Comparison of ENCODE assay signal across 16 cellular contexts in the genomic region with DNA sequence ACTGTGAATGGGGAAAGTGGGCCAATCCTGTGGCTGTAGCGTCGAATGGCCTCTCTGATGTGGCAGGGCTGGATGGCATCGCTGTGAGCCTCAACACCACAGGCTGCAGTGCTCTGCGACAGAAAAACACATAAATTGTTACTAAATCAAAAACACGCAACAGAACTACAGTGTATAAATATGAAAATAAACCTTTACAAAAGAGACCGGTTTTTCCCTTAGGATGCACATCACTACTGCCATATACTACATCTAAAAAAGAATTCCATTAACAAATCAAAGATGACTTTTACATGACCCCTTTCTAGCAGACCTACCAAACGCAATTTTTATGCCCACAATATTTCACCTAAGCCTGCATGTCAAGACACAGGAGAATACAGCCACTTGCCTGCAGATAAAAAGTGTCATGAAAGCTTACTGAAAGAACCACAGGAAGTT.
A peak's percentile ranks its signal among the peaks of the same experiment; 100 is the strongest.
DNase-seq lines count a peak whose midpoint lies in the region; ATAC-seq and TF ChIP-seq lines count a peak whose summit lies in the region.
"Had no signal": no experiment of that assay in that cellular context is flagged by ENCODE, and none has a peak within 500 bp of the region (broad histone marks: within the 10 kb centered on the region; RNA-seq: fewer than 3 reads in every experiment).

No MANE protein-coding gene starts in this region.

- no peaks in the 10 kb centered on the region for H3K27me3 Mint-ChIP-seq in activated CD4-positive, alpha-beta memory T cell treated with anti-CD3 and anti-CD28 coated beads, Interleukin-2, amount 10 ng/mL, durations not matched to agents 7 days and 5 days
- H3K27me3 Mint-ChIP-seq in activated naive CD8-positive, alpha-beta T cell treated with anti-CD3 and anti-CD28 coated beads, Interleukin-2, amount 50 U/mL, for 24 hours = no peaks in the 10 kb centered on the region
- H3K27me3 Mint-ChIP-seq: naive B cell had no signal

- DNase-seq in Peyer's patch = no peak
- peak; percentile 50 for DNase-seq in activated CD4-positive, alpha-beta memory T cell treated with anti-CD3 and anti-CD28 coated beads, Interleukin-2, amount 10 ng/mL, durations not matched to agents 7 days and 5 days
- peak; percentile 42 for DNase-seq in activated naive CD8-positive, alpha-beta T cell treated with anti-CD3 and anti-CD28 coated beads, Interleukin-2, amount 50 U/mL, for 24 hours
- peak; percentile 7 to 11 for DNase-seq in stimulated activated CD8-positive, alpha-beta memory T cell treated with anti-CD3 and anti-CD28 coated beads, Interleukin-7, amount 100 ng/mL, for 4 hours (ENCODE audit: low read depth in 2 of 2)
- no peak for DNase-seq in NK-92 treated with Interleukin-12 subunit alpha and Interleukin-12 subunit beta, amount 100 ng/mL, for 24 hours (lab: John Stamatoyannopoulos, UW)
- DNase-seq in Kasumi-1 (lab: John Stamatoyannopoulos, UW) = no peak
- DNase-seq: Calu3, head of caudate nucleus, IMR-90, left cardiac atrium, naive B cell, NCI-H187, NCI-H774, thyroid gland had no signal

- H3K27ac Mint-ChIP-seq in activated CD4-positive, alpha-beta memory T cell treated with anti-CD3 and anti-CD28 coated beads, Interleukin-2, amount 10 ng/mL, durations not matched to agents 7 days and 5 days = peak overlapping the region; percentile 90
- peak overlapping the region; percentile 91 for H3K27ac Mint-ChIP-seq in activated naive CD8-positive, alpha-beta T cell treated with anti-CD3 and anti-CD28 coated beads, Interleukin-2, amount 50 U/mL, for 24 hours

- H3K27ac ChIP-seq in Peyer's patch = peak overlapping the region; percentile 27 to 57 (median 42)
- H3K27ac ChIP-seq: SK-N-MC, thyroid gland had no signal

- TF ChIP-seq CTCF in Peyer's patch (IDR thresholded peaks at IDR 0.05) = no peak

- CTCF ChIA-PET in activated CD4-positive, alpha-beta memory T cell treated with anti-CD3 and anti-CD28 coated beads, Interleukin-2, amount 10 ng/mL, durations not matched to agents 7 days and 5 days (lab: Charles Lee) = interaction anchor here (1.7 kb wide), 2 partner anchors 223 to 277 kb away, joined by 3 to 4 read pairs; no protein-coding TSS in a partner anchor

- no peaks in the 10 kb centered on the region for H3K9me3 ChIP-seq in Peyer's patch
- H3K9me3 ChIP-seq: thyroid gland had no signal

- H3K27me3 ChIP-seq in Peyer's patch = no peaks in the 10 kb centered on the region
- H3K27me3 ChIP-seq: thyroid gland had no signal

- H3K4me3 Mint-ChIP-seq in activated CD4-positive, alpha-beta memory T cell treated with anti-CD3 and anti-CD28 coated beads, Interleukin-2, amount 10 ng/mL, durations not matched to agents 7 days and 5 days = peak overlapping the region; percentile 84
- peak overlapping the region; percentile 82 for H3K4me3 Mint-ChIP-seq in activated naive CD8-positive, alpha-beta T cell treated with anti-CD3 and anti-CD28 coated beads, Interleukin-2, amount 50 U/mL, for 24 hours

- TF ChIP-seq POLR2A in Peyer's patch (IDR thresholded peaks at IDR 0.05) = no peak

- H3K9me3 Mint-ChIP-seq in activated CD4-positive, alpha-beta memory T cell treated with anti-CD3 and anti-CD28 coated beads, Interleukin-2, amount 10 ng/mL, durations not matched to agents 7 days and 5 days = no peaks in the 10 kb centered on the region
- H3K9me3 Mint-ChIP-seq in activated naive CD8-positive, alpha-beta T cell treated with anti-CD3 and anti-CD28 coated beads, Interleukin-2, amount 50 U/mL, for 24 hours = peaks cover 4% of the 10 kb centered on the region

- H3K4me3 ChIP-seq in Peyer's patch = no peak overlapping the region
- H3K4me3 ChIP-seq: SK-N-MC, thyroid gland had no signal

- peaks cover 8% of the 10 kb centered on the region for H3K36me3 Mint-ChIP-seq in activated CD4-positive, alpha-beta memory T cell treated with anti-CD3 and anti-CD28 coated beads, Interleukin-2, amount 10 ng/mL, durations not matched to agents 7 days and 5 days (ENCODE audit: low read depth)
- peaks cover 3% of the 10 kb centered on the region for H3K36me3 Mint-ChIP-seq in activated naive CD8-positive, alpha-beta T cell treated with anti-CD3 and anti-CD28 coated beads, Interleukin-2, amount 50 U/mL, for 24 hours (ENCODE audit: low read depth)

- H3K36me3 ChIP-seq in Peyer's patch = no peaks in the 10 kb centered on the region
- H3K36me3 ChIP-seq: thyroid gland had no signal

- H3K4me1 Mint-ChIP-seq in activated CD4-positive, alpha-beta memory T cell treated with anti-CD3 and anti-CD28 coated beads, Interleukin-2, amount 10 ng/mL, durations not matched to agents 7 days and 5 days = peaks cover 42% of the 10 kb centered on the region
- H3K4me1 Mint-ChIP-seq in activated naive CD8-positive, alpha-beta T cell treated with anti-CD3 and anti-CD28 coated beads, Interleukin-2, amount 50 U/mL, for 24 hours = peaks cover 53% of the 10 kb centered on the region

- peak; percentile 58 for ATAC-seq in activated naive CD8-positive, alpha-beta T cell treated with anti-CD3 and anti-CD28 coated beads, Interleukin-2, amount 50 U/mL, for 24 hours
- ATAC-seq in HG02840 (IDR thresholded peaks at IDR 0.05; ENCODE audit: low FRiP score, unreplicated experiment) = no peak
- ATAC-seq: left cardiac atrium had no signal

- no peaks in the 10 kb centered on the region for H3K4me1 ChIP-seq in Peyer's patch
- H3K4me1 ChIP-seq: thyroid gland had no signal

- POLR2A ChIA-PET in activated CD4-positive, alpha-beta memory T cell treated with anti-CD3 and anti-CD28 coated beads, Interleukin-2, amount 10 ng/mL, durations not matched to agents 7 days and 5 days (lab: Charles Lee) = interaction anchor here (1.0 to 2.1 kb wide), 8 partner anchors 44 to 493 kb away, joined by 3 to 5 read pairs (median 4); partner anchors contain the start of gene SUPT3H

Comparison
In these comparisons a context has a peak if more than half of its experiments do, and no peak if none do; other contexts are left out.
1. DNase-seq: peak in activated CD4-positive, alpha-beta memory T cell treated with anti-CD3 and anti-CD28 coated beads, Interleukin-2, amount 10 ng/mL, durations not matched to agents 7 days and 5 days (single experiment), activated naive CD8-positive, alpha-beta T cell treated with anti-CD3 and anti-CD28 coated beads, Interleukin-2, amount 50 U/mL, for 24 hours (single experiment) and stimulated activated CD8-positive, alpha-beta memory T cell treated with anti-CD3 and anti-CD28 coated beads, Interleukin-7, amount 100 ng/mL, for 4 hours (2 of 2); none in Peyer's patch (0 of 3), NK-92 treated with Interleukin-12 subunit alpha and Interleukin-12 subunit beta, amount 100 ng/mL, for 24 hours (single experiment) and Kasumi-1 (0 of 2).